8 cellular contexts compared by ENCODE assay signal in genomic region chr3:142022381-142022780, GRCh38.
DNase-seq lines count a peak whose midpoint lies in the region; ATAC-seq and TF ChIP-seq lines count a peak whose summit lies in the region.

No MANE protein-coding gene starts in this region.

- no peaks in the 10 kb centered on the region for H3K9me3 ChIP-seq in hepatocyte (ENCODE audit: low read depth)

- peaks cover 69% of the 10 kb centered on the region for H3K79me2 ChIP-seq in hepatocyte

- H3K36me3 ChIP-seq in hepatocyte (replicated peaks; ENCODE audit: insufficient read depth, low read depth) = no peaks in the 10 kb centered on the region

- no peaks in the 10 kb centered on the region for H3K4me1 ChIP-seq in hepatocyte (ENCODE audit: insufficient read depth)

- no peak overlapping the region for H3K4me2 ChIP-seq in hepatocyte

- H4K20me1 ChIP-seq in hepatocyte (ENCODE audit: insufficient read depth, poor library complexity, severe bottlenecking) = no peaks in the 10 kb centered on the region

- TF ChIP-seq CTCF in hepatocyte (IDR thresholded peaks at IDR 0.05; ENCODE audit: poor library complexity) (no peak), dorsolateral prefrontal cortex (IDR thresholded peaks at IDR 0.05 in 54 of 56, conservative IDR thresholded peaks at IDR 0.05 in 2 of 56; ENCODE audit: low read depth in 1 of 56, partially characterized antibody in 56 of 56) (peak in 14 of 56 donors; percentile 7 to 51 (median 21))

- H3K4me3 ChIP-seq in hepatocyte (no peak overlapping the region), dorsolateral prefrontal cortex (no peak overlapping the region)

- TF ChIP-seq POLR2A in GM18505 (IDR thresholded peaks at IDR 0.05; ENCODE audit: borderline replicate concordance, extremely low read depth, insufficient read depth, insufficient read length) = no peak

- H3K27ac ChIP-seq in hepatocyte (no peak overlapping the region), dorsolateral prefrontal cortex (no peak overlapping the region)

- WGBS in hepatocyte (ENCODE audit: low lambda C conversion rate, missing lambda C conversion rate) = 85% methylated on average over 1 of the region's 1 CpG

- no peak overlapping the region for H2AFZ ChIP-seq in hepatocyte

- ATAC-seq in GM18505 (IDR thresholded peaks at IDR 0.05; ENCODE audit: unreplicated experiment) (peak; percentile 74), HG02870 (IDR thresholded peaks at IDR 0.05; ENCODE audit: unreplicated experiment) (peak; percentile 55)

- H3K27me3 ChIP-seq in hepatocyte (no peaks in the 10 kb centered on the region), dorsolateral prefrontal cortex (no peaks in the 10 kb centered on the region)

- H3K9me2 ChIP-seq in hepatocyte (replicated peaks; ENCODE audit: insufficient read depth) = no peaks in the 10 kb centered on the region

- intact Hi-C loops in dorsolateral prefrontal cortex (cut with DNase I) = loop anchor here in 1 of 2 donors (5.0 kb wide), 1 partner anchor 260 kb away; no protein-coding TSS in a partner anchor

- DNase-seq in AG08395 (ENCODE audit: low spot score) (peak; percentile 18), NCI-H2196 treated with DMSO at 0.1 percent for 48 hours (lab: John Stamatoyannopoulos, UW; ENCODE audit: unreplicated experiment) (peak; percentile 26), hepatocyte (ENCODE audit: low spot score) (peak; percentile 9), cerebellar nuclear complex (lab: John Stamatoyannopoulos, UW) (no peak), dorsolateral prefrontal cortex (no peak), D341Med (ENCODE audit: low spot score) (no peak)

Comparison
In these comparisons a context has a peak if more than half of its experiments do, and no peak if none do; other contexts are left out.
1. DNase-seq: peak in AG08395 (single experiment), NCI-H2196 treated with DMSO at 0.1 percent for 48 hours (single experiment) and hepatocyte (single experiment); none in cerebellar nuclear complex (0 of 2), dorsolateral prefrontal cortex (0 of 10) and D341Med (single experiment).